In the genomic region with DNA sequence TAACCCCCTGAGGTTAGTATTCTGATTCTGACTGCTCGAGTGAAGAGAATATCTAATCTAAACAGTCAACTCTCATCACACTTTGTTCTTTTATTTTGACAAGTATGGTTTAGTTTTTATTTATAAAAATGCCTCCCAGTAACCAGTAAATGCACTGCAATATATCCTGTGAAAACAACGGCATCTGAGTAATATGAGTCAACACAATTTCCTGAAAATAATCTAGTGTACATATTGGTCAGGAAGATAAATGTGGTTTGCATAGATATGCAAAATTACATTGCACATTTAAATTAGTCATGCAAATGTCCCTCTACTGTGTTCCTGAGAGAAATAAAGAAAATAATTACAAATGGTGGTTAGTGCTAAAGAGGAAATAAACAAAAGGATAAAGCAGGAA, we compare ENCODE assay signal across 1 cellular context.
TF ChIP-seq lines count a peak whose summit lies in the region.

No MANE protein-coding gene starts in this region.

TF ChIP-seq in endothelial cell of umbilical vein, 7 proteins besides CTCF, POLR2A, EP300 and RAD21 (continued from another document):
- TF ChIP-seq JUN (IDR thresholded peaks at IDR 0.05; ENCODE audit: borderline replicate concordance, insufficient read depth, insufficient read length, low read depth) (no peak), MYC (IDR thresholded peaks at IDR 0.05; ENCODE audit: low read depth, low read length) (no peak)
- TF ChIP-seq, protein P1, sequence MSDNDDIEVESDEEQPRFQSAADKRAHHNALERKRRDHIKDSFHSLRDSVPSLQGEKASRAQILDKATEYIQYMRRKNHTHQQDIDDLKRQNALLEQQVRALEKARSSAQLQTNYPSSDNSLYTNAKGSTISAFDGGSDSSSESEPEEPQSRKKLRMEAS (IDR thresholded peaks at IDR 0.05; ENCODE audit: insufficient read depth, insufficient read length), result no peak
